In the genomic region with DNA sequence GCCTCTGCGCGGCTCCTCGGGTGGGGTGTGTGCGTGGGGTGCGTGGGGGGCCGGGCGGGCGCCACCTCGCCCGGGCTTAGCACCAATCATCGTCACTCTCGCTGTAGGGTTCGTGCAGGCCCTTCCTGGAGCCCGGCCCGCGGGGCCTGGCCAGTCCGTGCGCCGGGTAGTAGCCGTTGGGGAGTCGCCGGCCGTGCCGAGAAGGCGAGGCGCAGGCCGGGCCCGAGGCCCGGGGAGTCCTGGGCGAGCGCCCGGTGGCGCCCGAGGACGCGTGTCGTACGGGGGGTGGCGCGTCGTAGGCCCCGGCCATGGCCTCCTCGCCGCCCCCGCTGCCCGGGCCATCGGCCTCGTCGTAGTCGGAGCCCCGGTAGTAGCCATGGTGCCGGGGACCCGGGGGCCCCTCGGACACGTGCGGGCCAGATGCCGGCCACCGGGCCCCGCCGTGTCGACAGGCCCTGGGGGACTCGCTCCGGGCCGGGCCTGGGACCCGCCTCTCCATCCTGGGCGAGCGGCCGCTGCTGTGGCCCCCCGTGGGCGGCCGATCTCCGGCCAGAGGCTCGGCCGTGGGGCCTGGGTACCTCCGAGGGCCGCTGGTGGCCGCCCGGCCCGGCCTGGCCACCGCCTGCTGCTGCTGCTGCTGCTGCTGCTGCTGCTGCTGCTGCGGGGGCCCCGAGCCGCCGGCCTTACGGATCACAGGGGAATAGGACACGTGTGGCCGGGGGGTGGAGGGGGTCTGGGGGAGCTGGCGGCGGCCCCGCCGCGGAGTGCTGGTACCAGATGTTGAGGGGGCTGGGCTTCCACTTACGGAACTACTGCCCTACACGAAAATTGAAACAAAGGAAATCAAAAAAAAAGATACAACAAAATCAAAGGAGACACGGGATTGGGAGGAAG, we compare ENCODE assay signal across 8 cellular contexts. TPM values are rescaled to one million over a fixed set of nuclear protein-coding genes. Genes with fewer than 3 reads are reported as not detected.
DNase-seq lines count a peak whose midpoint lies in the region; ATAC-seq and TF ChIP-seq lines count a peak whose summit lies in the region.

No MANE protein-coding gene starts in this region.

- intact Hi-C loops in naive thymus-derived CD4-positive, alpha-beta T cell (cut with micrococcal nuclease): loop anchor here (1.0 to 2.0 kb wide), 4 partner anchors 40 to 56 kb away; no protein-coding TSS in a partner anchor

- H3K9me3 Mint-ChIP-seq in naive thymus-derived CD4-positive, alpha-beta T cell: no peaks in the 10 kb centered on the region

- no peaks in the 10 kb centered on the region for H3K79me2 ChIP-seq in Loucy (ENCODE audit: insufficient read depth, low read length)

- H3K4me2 ChIP-seq in BLaER1 (peak overlapping the region; percentile 96), Loucy (ENCODE audit: low read depth, low read length, poor library complexity, severe bottlenecking) (peak overlapping the region; percentile 42)

- H3K36me3 ChIP-seq in BLaER1: no peaks in the 10 kb centered on the region
- no peaks in the 10 kb centered on the region for H3K36me3 ChIP-seq in Loucy (ENCODE audit: insufficient read depth, low read length)
- no peaks in the 10 kb centered on the region for H3K36me3 ChIP-seq in naive thymus-derived CD4-positive, alpha-beta T cell (ENCODE audit: control insufficient read depth in 2 of 3, insufficient read depth in 3 of 3, low read length in 3 of 3)

- H3K9me3 ChIP-seq in BLaER1 (no peaks in the 10 kb centered on the region), Loucy (ENCODE audit: insufficient read depth, low read depth, low read length) (no peaks in the 10 kb centered on the region)
- H3K9me3 ChIP-seq in naive thymus-derived CD4-positive, alpha-beta T cell (ENCODE audit: control insufficient read depth in 2 of 3, low read length in 3 of 3): no peaks in the 10 kb centered on the region

- H2AFZ ChIP-seq in Loucy (ENCODE audit: low read length): no peak overlapping the region

- H3K27ac Mint-ChIP-seq in naive thymus-derived CD4-positive, alpha-beta T cell: peak overlapping the region; percentile 90 to 99 (median 97)

- peaks cover 6 to 17% (median 13%) of the 10 kb centered on the region in 7 donors for H3K4me1 Mint-ChIP-seq in naive thymus-derived CD4-positive, alpha-beta T cell

- H3K27ac ChIP-seq in BLaER1 (peak overlapping the region; percentile 99), cingulate gyrus (ENCODE audit: low read depth, low read length) (peak overlapping the region; percentile 19), foreskin keratinocyte (no peak overlapping the region)
- H3K27ac ChIP-seq in naive thymus-derived CD4-positive, alpha-beta T cell (ENCODE audit: low read depth, low read length): peak overlapping the region; percentile 66

- H3K4me1 ChIP-seq in BLaER1: peaks cover 84% of the 10 kb centered on the region
- no peaks in the 10 kb centered on the region for H3K4me1 ChIP-seq in Loucy (ENCODE audit: insufficient read depth, low read length, poor library complexity, severe bottlenecking)
- H3K4me1 ChIP-seq in naive thymus-derived CD4-positive, alpha-beta T cell (ENCODE audit: control insufficient read depth in 2 of 2, insufficient read depth in 2 of 2, low read length in 2 of 2): no peaks in the 10 kb centered on the region
- no peaks in the 10 kb centered on the region for H3K4me1 ChIP-seq in foreskin keratinocyte

- H3K4me3 Mint-ChIP-seq in naive thymus-derived CD4-positive, alpha-beta T cell: peak overlapping the region; percentile 89 to 99 (median 93)

- no peaks in the 10 kb centered on the region for H3K36me3 Mint-ChIP-seq in naive thymus-derived CD4-positive, alpha-beta T cell

- peak; percentile 10 for ATAC-seq in naive thymus-derived CD4-positive, alpha-beta T cell
- no peak for ATAC-seq in foreskin keratinocyte
- no peak for ATAC-seq in HG02970 (IDR thresholded peaks at IDR 0.05; ENCODE audit: low FRiP score, unreplicated experiment)

- H4K20me1 ChIP-seq in BLaER1 (no peaks in the 10 kb centered on the region), Loucy (ENCODE audit: insufficient read depth, low read length, poor library complexity, severe bottlenecking) (no peaks in the 10 kb centered on the region)

- POLR2A ChIA-PET in naive thymus-derived CD4-positive, alpha-beta T cell (lab: Charles Lee): interaction anchor here (0.9 to 1.5 kb wide), 4 partner anchors 53 to 57 kb away, joined by 3 to 9 read pairs (median 6); a partner anchor contains a TSS

- no peaks in the 10 kb centered on the region for H3F3A ChIP-seq in Loucy (ENCODE audit: low read depth)

- H3K27me3 ChIP-seq in BLaER1: no peaks in the 10 kb centered on the region
- H3K27me3 ChIP-seq in Loucy (ENCODE audit: insufficient read depth, low read length, poor library complexity, severe bottlenecking): no peaks in the 10 kb centered on the region
- H3K27me3 ChIP-seq in naive thymus-derived CD4-positive, alpha-beta T cell (ENCODE audit: control insufficient read depth in 2 of 2, insufficient read depth in 2 of 2, low read length in 2 of 2): no peaks in the 10 kb centered on the region
- H3K27me3 ChIP-seq in foreskin keratinocyte: no peaks in the 10 kb centered on the region

- TF ChIP-seq CTCF in Loucy (conservative IDR thresholded peaks at IDR 0.05; ENCODE audit: low read length) (no peak), foreskin keratinocyte (conservative IDR thresholded peaks at IDR 0.05) (no peak)

- H3K9ac ChIP-seq in BLaER1 (peak overlapping the region; percentile 95), Loucy (ENCODE audit: low read depth, low read length, poor library complexity, severe bottlenecking) (peak overlapping the region; percentile 73)

- peak in 1 of 9 donors; percentile 18 for DNase-seq in naive thymus-derived CD4-positive, alpha-beta T cell
- no peak for DNase-seq in foreskin keratinocyte
- no peak for DNase-seq in kidney glomerular epithelial cell (lab: John Stamatoyannopoulos, UW)
- no peak for DNase-seq in OCI-M1 (lab: John Stamatoyannopoulos, UW)

- CTCF ChIA-PET in naive thymus-derived CD4-positive, alpha-beta T cell (lab: Charles Lee): interaction anchor here (0.9 kb wide), 1 partner anchor 55 kb away, joined by 3 read pairs; no protein-coding TSS in a partner anchor

- H3K9me2 ChIP-seq in Loucy (replicated peaks; ENCODE audit: low read depth, low read length): no peaks in the 10 kb centered on the region

- H3K27me3 Mint-ChIP-seq in naive thymus-derived CD4-positive, alpha-beta T cell: no peaks in the 10 kb centered on the region

- peak overlapping the region; percentile 78 for H3K4me3 ChIP-seq in BLaER1
- H3K4me3 ChIP-seq in Loucy (ENCODE audit: low read length, poor library complexity, severe bottlenecking): peak overlapping the region; percentile 67
- H3K4me3 ChIP-seq in naive thymus-derived CD4-positive, alpha-beta T cell (ENCODE audit: low read length): peak overlapping the region; percentile 72

RNA-seq across cellular contexts. Expression of a gene that starts 57.3 kb away (rescaled TPM):
- 100 to 1,000 TPM; 135 to 558 (median 246) TPM for total RNA-seq in naive thymus-derived CD4-positive, alpha-beta T cell
- 100 to 1,000 TPM; 121 to 139 TPM for polyA plus RNA-seq in naive thymus-derived CD4-positive, alpha-beta T cell
- 48.2 and 51.8 TPM in 2 replicates for total RNA-seq in foreskin keratinocyte
- polyA plus RNA-seq in foreskin keratinocyte: 72.2 and 90.4 TPM in 2 replicates

RNA-seq across cellular contexts. Expression of a gene that starts 57.3 kb away (rescaled TPM):
- total RNA-seq in naive thymus-derived CD4-positive, alpha-beta T cell: 10 to 100 TPM; 42.6 to 76.2 (median 68.5) TPM
- polyA plus RNA-seq in naive thymus-derived CD4-positive, alpha-beta T cell: 10 to 100 TPM; 45.9 to 63.7 TPM
- 66.7 and 69.4 TPM in 2 replicates for total RNA-seq in foreskin keratinocyte
- polyA plus RNA-seq in foreskin keratinocyte: 95.3 and 97.5 TPM in 2 replicates
